Comparison of ENCODE assay signal across 9 cellular contexts in genomic region chr5:179866241-179867078, GRCh38. TPM values are rescaled to one million over a fixed set of nuclear protein-coding genes. Genes with fewer than 3 reads are reported as not detected.
DNase-seq lines count a peak whose midpoint lies in the region; ATAC-seq and TF ChIP-seq lines count a peak whose summit lies in the region.
"Had no signal": no experiment of that assay in that cellular context is flagged by ENCODE, and none has a peak within 500 bp of the region (broad histone marks: within the 10 kb centered on the region; RNA-seq: fewer than 3 reads in every experiment).

No MANE protein-coding gene starts in this region.

- TF ChIP-seq EP300 in SK-N-SH (IDR thresholded peaks at IDR 0.05; ENCODE audit: borderline replicate concordance in 1 of 2, low read depth in 1 of 2, low read length in 1 of 2), result no peak

- H3K9ac ChIP-seq in SK-N-SH, result no peak overlapping the region

- peak; percentile 45 for DNase-seq in SK-N-SH
- peak; percentile 25 for DNase-seq in NB4 (ENCODE audit: low read depth)
- peak; percentile 31 for DNase-seq in cerebellum (ENCODE audit: low spot score)
- peak; percentile 32 to 35 for DNase-seq in stimulated activated CD4-positive, alpha-beta T cell treated with anti-CD3 and anti-CD28 coated beads, Interleukin-2, amount 100 ng/mL, for 24 hours
- DNase-seq in progenitor cell of endocrine pancreas (ENCODE audit: low spot score, unreplicated experiment), result no peak
- no peak for DNase-seq in GDM1 (lab: John Stamatoyannopoulos, UW)
- DNase-seq: NCI-H446 had no signal

- no peaks in the 10 kb centered on the region for H3K9me3 Mint-ChIP-seq in progenitor cell of endocrine pancreas (ENCODE audit: low read depth)

- H3K27me3 Mint-ChIP-seq in progenitor cell of endocrine pancreas, result no peaks in the 10 kb centered on the region

- no peak for TF ChIP-seq RAD21 in SK-N-SH (IDR thresholded peaks at IDR 0.05; ENCODE audit: low read length)

- no peak overlapping the region for H3K27ac Mint-ChIP-seq in progenitor cell of endocrine pancreas

- H3K9me3 ChIP-seq in SK-N-SH, result no peaks in the 10 kb centered on the region

- no peak overlapping the region for H3K27ac ChIP-seq in SK-N-SH (ENCODE audit: low read depth in 2 of 2, low read length in 1 of 2)

- no peaks in the 10 kb centered on the region for H3F3A ChIP-seq in SK-N-SH (replicated peaks; ENCODE audit: insufficient read depth)

- ATAC-seq in SK-N-SH treated with all-trans-retinoic acid at 6 μM for 48 hours, result no peak
- no peak for ATAC-seq in HG03025 (IDR thresholded peaks at IDR 0.05; ENCODE audit: low FRiP score, unreplicated experiment)

- no peaks in the 10 kb centered on the region for H3K4me1 Mint-ChIP-seq in progenitor cell of endocrine pancreas (ENCODE audit: low read depth)

- CTCF ChIA-PET in SK-N-SH (lab: Yijun Ruan, JAX), result interaction anchor here (1.0 to 1.4 kb wide), 2 partner anchors 46 to 224 kb away, joined by 4 read pairs; partner anchors contain the start of gene SQSTM1

- H4K20me1 ChIP-seq in SK-N-SH (ENCODE audit: insufficient read depth), result no peaks in the 10 kb centered on the region

- H3K4me3 ChIP-seq in SK-N-SH (ENCODE audit: low read depth in 2 of 2, low read length in 1 of 2), result no peak overlapping the region
- no peak overlapping the region for H3K4me3 ChIP-seq in NB4 (ENCODE audit: low read depth, low read length)

- no peaks in the 10 kb centered on the region for H3K9me2 ChIP-seq in SK-N-SH

- POLR2A ChIA-PET in SK-N-SH (lab: Yijun Ruan, JAX), result interaction anchor here (0.5 kb wide), 1 partner anchor 1002 kb away, joined by 4 read pairs; no protein-coding TSS in a partner anchor

- TF ChIP-seq POLR2A in NB4 (IDR thresholded peaks at IDR 0.05; ENCODE audit: extremely low read depth, insufficient read length), result no peak

- H3K4me2 ChIP-seq in SK-N-SH, result no peak overlapping the region

- no peaks in the 10 kb centered on the region for H3K27me3 ChIP-seq in SK-N-SH (ENCODE audit: insufficient read depth)

- no peak overlapping the region for H3K4me3 Mint-ChIP-seq in progenitor cell of endocrine pancreas (ENCODE audit: low read depth)

- peaks cover 23 to 70% of the 10 kb centered on the region in 2 experiments for H3K36me3 ChIP-seq in SK-N-SH (replicated peaks in 1 of 2; ENCODE audit: control insufficient read depth in 1 of 2, insufficient read depth in 2 of 2, low read length in 1 of 2)

- TF ChIP-seq CTCF in SK-N-SH (IDR thresholded peaks at IDR 0.05) (no peak), NB4 (IDR thresholded peaks at IDR 0.05; ENCODE audit: low read depth, low read length) (peak; percentile 14), progenitor cell of endocrine pancreas (IDR thresholded peaks at IDR 0.05; ENCODE audit: unreplicated experiment) (no peak)

- 90% methylated on average over 14 of the region's 21 CpGs for WGBS in SK-N-SH (ENCODE audit: low lambda C conversion rate)

- no peaks in the 10 kb centered on the region for H3K79me2 ChIP-seq in SK-N-SH (ENCODE audit: insufficient read depth)

- no peaks in the 10 kb centered on the region for H3K4me1 ChIP-seq in SK-N-SH (ENCODE audit: control insufficient read depth in 1 of 2, insufficient read depth in 2 of 2, low read depth in 1 of 2, low read length in 1 of 2)

- no peak overlapping the region for H2AFZ ChIP-seq in SK-N-SH (ENCODE audit: low read depth)

- H3K36me3 Mint-ChIP-seq in progenitor cell of endocrine pancreas (ENCODE audit: insufficient read depth), result peaks cover 30% of the 10 kb centered on the region

TF ChIP-seq in SK-N-SH, 30 proteins besides CTCF, POLR2A, EP300 and RAD21:
- TF ChIP-seq SMC3 (IDR thresholded peaks at IDR 0.05; ENCODE audit: low read depth, low read length) (peak; percentile 11; the same call in 1 of the 2 replicates), FOXM1 (IDR thresholded peaks at IDR 0.05; ENCODE audit: low read depth) (no peak)

TF ChIP-seq in SK-N-SH treated with all-trans-retinoic acid at 6 μM for 48 hours, 23 proteins besides CTCF, POLR2A, EP300 and RAD21:
- TF ChIP-seq PATZ1 (CRISPR knock-in tag; IDR thresholded peaks at IDR 0.05; ENCODE audit: borderline replicate concordance), result no peak
- no peak for TF ChIP-seq BACH2 (CRISPR knock-in tag; IDR thresholded peaks at IDR 0.05; ENCODE audit: borderline replicate concordance)
- no peak for TF ChIP-seq TCF4 (CRISPR knock-in tag; IDR thresholded peaks at IDR 0.05; ENCODE audit: borderline replicate concordance)
- TF ChIP-seq SNAI2 (CRISPR knock-in tag; IDR thresholded peaks at IDR 0.05), result no peak
- TF ChIP-seq ZC3H10 (CRISPR knock-in tag; IDR thresholded peaks at IDR 0.05), result no peak
- no peak for TF ChIP-seq PPARA (CRISPR knock-in tag; IDR thresholded peaks at IDR 0.05; ENCODE audit: borderline replicate concordance)
- no peak for TF ChIP-seq ISL1 (CRISPR knock-in tag; IDR thresholded peaks at IDR 0.05)
- no peak for TF ChIP-seq ZFP30 (CRISPR knock-in tag; IDR thresholded peaks at IDR 0.05)
- no peak for TF ChIP-seq OSR1 (CRISPR knock-in tag; IDR thresholded peaks at IDR 0.05)
- no peak for TF ChIP-seq RARB (CRISPR knock-in tag; IDR thresholded peaks at IDR 0.05)
- no peak for TF ChIP-seq ZFP3 (CRISPR knock-in tag; IDR thresholded peaks at IDR 0.05)

RNA-seq across cellular contexts. Expression of gene MRNIP, which starts 7.8 kb away (rescaled TPM):
- 32.8 and 34.9 TPM in 2 replicates for polyA plus RNA-seq in SK-N-SH (2012; rRNA removed)
- 12.4 and 13.7 TPM in 2 replicates for polyA plus RNA-seq in SK-N-SH (2012; cell fraction: cytosol; rRNA removed)
- polyA plus RNA-seq in SK-N-SH (2012; cell fraction: nucleus; rRNA removed), result 283 and 329 TPM in 2 replicates
- total RNA-seq in cerebellum (33.9 TPM), progenitor cell of endocrine pancreas (61.4 and 63.4 TPM in 2 replicates)

RNA-seq across cellular contexts. Expression of gene TBC1D9B, which starts 41.2 kb away (rescaled TPM):
- 75.6 and 76.1 TPM in 2 replicates for polyA plus RNA-seq in SK-N-SH (2012; rRNA removed)
- polyA plus RNA-seq in SK-N-SH (2012; cell fraction: cytosol; rRNA removed), result 34.7 and 51.3 TPM in 2 replicates
- 214 and 216 TPM in 2 replicates for polyA plus RNA-seq in SK-N-SH (2012; cell fraction: nucleus; rRNA removed)
- total RNA-seq in cerebellum (67.0 TPM), progenitor cell of endocrine pancreas (128 and 135 TPM in 2 replicates)

RNA-seq across cellular contexts. Expression of gene SQSTM1, which starts 45.8 kb away (rescaled TPM):
- polyA plus RNA-seq in SK-N-SH (2012; rRNA removed), result 181 and 185 TPM in 2 replicates
- 98.5 and 121 TPM in 2 replicates for polyA plus RNA-seq in SK-N-SH (2012; cell fraction: cytosol; rRNA removed)
- polyA plus RNA-seq in SK-N-SH (2012; cell fraction: nucleus; rRNA removed), result 413 and 442 TPM in 2 replicates
- total RNA-seq in cerebellum (53.8 TPM), progenitor cell of endocrine pancreas (113 and 139 TPM in 2 replicates)

RNA-seq across cellular contexts. Expression of gene MGAT4B, which starts 59.8 kb away (rescaled TPM):
- polyA plus RNA-seq in SK-N-SH (2012; rRNA removed), result 174 and 190 TPM in 2 replicates
- polyA plus RNA-seq in SK-N-SH (2012; cell fraction: cytosol; rRNA removed), result 120 and 170 TPM in 2 replicates
- 434 and 545 TPM in 2 replicates for polyA plus RNA-seq in SK-N-SH (2012; cell fraction: nucleus; rRNA removed)
- total RNA-seq in cerebellum (56.1 TPM), progenitor cell of endocrine pancreas (159 and 171 TPM in 2 replicates)

Comparison
In these comparisons a context has a peak if more than half of its experiments do, and no peak if none do; other contexts are left out.
1. DNase-seq: peak in SK-N-SH (single experiment), NB4 (single experiment), cerebellum (single experiment) and stimulated activated CD4-positive, alpha-beta T cell treated with anti-CD3 and anti-CD28 coated beads, Interleukin-2, amount 100 ng/mL, for 24 hours (2 of 2); none in progenitor cell of endocrine pancreas (single experiment) and GDM1 (single experiment).